ENCODE assay signal across 8 cellular contexts in the genomic region with DNA sequence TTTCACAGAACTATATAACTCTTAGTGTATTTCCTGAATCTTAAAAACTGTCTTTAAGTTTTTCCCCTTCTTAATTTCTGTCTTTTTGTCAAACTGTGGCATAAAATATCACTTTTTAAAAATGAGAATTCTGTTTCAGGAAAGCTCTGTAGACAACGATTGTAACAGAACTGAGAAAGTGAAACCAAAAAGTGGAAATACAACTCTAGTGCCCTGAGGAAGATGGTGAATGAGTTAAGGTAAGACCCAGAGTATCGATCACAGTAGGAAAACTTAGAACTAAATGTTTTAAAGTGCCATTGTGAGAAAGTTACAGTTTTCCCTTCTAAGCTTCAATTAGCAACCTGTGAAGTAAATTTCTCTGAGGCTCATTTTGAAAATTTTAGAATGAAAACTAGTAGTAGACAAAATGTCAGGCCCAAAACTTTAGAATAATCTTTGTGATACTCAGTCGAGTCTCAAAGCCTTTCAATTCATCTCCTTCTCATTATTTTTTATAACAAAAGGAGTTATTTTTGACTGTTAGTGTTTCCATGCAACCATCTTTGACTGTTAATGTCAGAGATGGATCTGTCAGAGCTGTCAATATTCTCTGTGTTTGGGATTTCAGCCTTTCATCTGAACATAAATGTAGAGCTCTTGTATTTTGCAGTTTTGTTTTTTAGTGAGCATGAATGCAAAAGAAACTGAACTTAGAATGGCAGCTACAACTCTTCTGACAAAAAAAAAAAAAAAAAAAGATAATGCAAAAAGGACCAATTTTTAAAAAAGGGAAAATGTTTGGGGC. TPM values are rescaled to one million over a fixed set of nuclear protein-coding genes. Genes with fewer than 3 reads are reported as not detected.
DNase-seq lines count a peak whose midpoint lies in the region; ATAC-seq and TF ChIP-seq lines count a peak whose summit lies in the region.

No MANE protein-coding gene starts in this region.

- H3K4me1 Mint-ChIP-seq in natural killer cell, result no peaks in the 10 kb centered on the region

- no peak for TF ChIP-seq CTCF in natural killer cell (IDR thresholded peaks at IDR 0.05)

- H3K27ac Mint-ChIP-seq in natural killer cell, result peak overlapping the region in 1 of 2 donors; percentile 24

- no peaks in the 10 kb centered on the region for H3K27me3 Mint-ChIP-seq in natural killer cell (ENCODE audit: low read depth in 2 of 2)

- intact Hi-C loops in natural killer cell (cut with micrococcal nuclease), result no loop called here

- no peaks in the 10 kb centered on the region for H3K36me3 Mint-ChIP-seq in natural killer cell

- ATAC-seq in HG02884 (IDR thresholded peaks at IDR 0.05; ENCODE audit: unreplicated experiment) (peak; percentile 88), natural killer cell (peak in 1 of 3 donors; percentile 45)

- DNase-seq in NCI-H2107 treated with DMSO at 0.1 percent for 48 hours (lab: John Stamatoyannopoulos, UW; ENCODE audit: unreplicated experiment), result peak; percentile 39
- no peak for DNase-seq in NCI-H2107 (lab: John Stamatoyannopoulos, UW)
- DNase-seq in RPMI8226, result peak; percentile 4
- no peak for DNase-seq in natural killer cell
- DNase-seq in NCI-H1105 treated with DMSO at 0.1 percent for 48 hours (lab: John Stamatoyannopoulos, UW), result no peak
- DNase-seq in NCI-H1436 (lab: John Stamatoyannopoulos, UW), result no peak
- DNase-seq in activated CD4-positive, CD25-positive, alpha-beta regulatory T cell (lab: John Stamatoyannopoulos, UW), result no peak

- peaks cover 0 to 3% of the 10 kb centered on the region in 2 donors for H3K9me3 Mint-ChIP-seq in natural killer cell

- H3K4me3 Mint-ChIP-seq in natural killer cell, result peak overlapping the region; percentile 70

RNA-seq across cellular contexts. Expression of gene TRDN, which starts 19.0 kb away (rescaled TPM):
- total RNA-seq in natural killer cell, result not detected

Comparison
In these comparisons a context has a peak if more than half of its experiments do, and no peak if none do; other contexts are left out.
1. DNase-seq: peak in NCI-H2107 treated with DMSO at 0.1 percent for 48 hours (single experiment) and RPMI8226 (single experiment); none in NCI-H2107 (single experiment), natural killer cell (single experiment), NCI-H1105 treated with DMSO at 0.1 percent for 48 hours (single experiment), NCI-H1436 (single experiment) and activated CD4-positive, CD25-positive, alpha-beta regulatory T cell (0 of 4).